ENCODE assay signal across 8 cellular contexts in the genomic region with DNA sequence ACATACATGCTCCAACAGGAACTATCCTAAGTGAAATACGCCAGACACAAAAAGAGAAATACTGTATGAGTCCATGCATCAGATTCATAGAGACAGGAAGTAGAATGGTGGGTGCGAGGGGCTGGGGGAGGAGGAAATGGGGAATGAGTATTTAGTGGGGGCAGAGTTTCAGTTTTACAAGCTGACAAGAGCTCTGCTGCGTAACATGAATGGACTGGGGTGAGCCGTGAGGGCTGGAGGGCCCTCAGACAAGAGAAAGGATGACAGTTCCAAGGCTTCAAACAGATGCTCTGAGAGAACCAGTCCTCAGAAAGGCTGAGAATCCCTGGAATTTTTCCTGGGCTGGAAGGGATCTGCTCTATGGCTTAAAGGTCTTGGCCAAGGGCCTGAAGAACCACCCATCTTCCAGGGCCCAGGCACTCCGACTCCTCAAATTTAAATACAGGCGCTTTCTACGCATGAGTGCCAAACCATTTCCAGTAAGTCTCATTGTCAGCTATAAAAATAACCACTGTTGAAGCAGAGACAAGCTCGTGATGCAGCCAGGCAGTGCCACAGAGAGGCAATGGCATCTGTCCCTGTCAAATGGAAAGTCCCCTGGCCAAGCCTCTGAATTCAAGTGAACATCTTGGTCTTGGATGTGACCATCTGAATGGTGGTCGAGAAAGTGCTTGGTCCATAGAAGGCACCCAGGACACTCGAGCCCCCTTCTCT. TPM values are rescaled to one million over a fixed set of nuclear protein-coding genes. Genes with fewer than 3 reads are reported as not detected.
DNase-seq lines count a peak whose midpoint lies in the region; ATAC-seq and TF ChIP-seq lines count a peak whose summit lies in the region.

No MANE protein-coding gene starts in this region.

- H3K27me3 Mint-ChIP-seq in activated T-helper 17 cell treated with anti-CD3 and anti-CD28 coated beads, Interleukin-2, amount 50 U/mL, for 72 hours = no peaks in the 10 kb centered on the region

- no peak for TF ChIP-seq EP300 in stomach (IDR thresholded peaks at IDR 0.05)

- H3K4me3 Mint-ChIP-seq in activated T-helper 17 cell treated with anti-CD3 and anti-CD28 coated beads, Interleukin-2, amount 50 U/mL, for 72 hours = peak overlapping the region; percentile 60

- WGBS in stomach, 5 donors = 49 to 72% (median 61%) methylated on average over 10 of the region's 10 CpGs

- H3K27ac Mint-ChIP-seq in activated T-helper 17 cell treated with anti-CD3 and anti-CD28 coated beads, Interleukin-2, amount 50 U/mL, for 72 hours = peak overlapping the region; percentile 33

- H3K27ac ChIP-seq in layer of hippocampus (ENCODE audit: low read depth, low read length) = peak overlapping the region; percentile 30
- peak overlapping the region; percentile 39 to 80 (median 76) for H3K27ac ChIP-seq in stomach

- H3K9me3 ChIP-seq in stomach = no peaks in the 10 kb centered on the region

- H3K27me3 ChIP-seq in layer of hippocampus (ENCODE audit: control insufficient read depth, insufficient read depth, low read length) (no peaks in the 10 kb centered on the region), stomach (no peaks in the 10 kb centered on the region)

- DNase-seq in AG10803 (ENCODE audit: low read depth) (peak; percentile 86), stomach (no peak), T1000 (lab: John Stamatoyannopoulos, UW) (no peak), left colon (no peak)

- H3K9me3 Mint-ChIP-seq in activated T-helper 17 cell treated with anti-CD3 and anti-CD28 coated beads, Interleukin-2, amount 50 U/mL, for 72 hours = no peaks in the 10 kb centered on the region

- no peak overlapping the region for H3K4me3 ChIP-seq in AG10803 (ENCODE audit: low read length)
- no peak overlapping the region for H3K4me3 ChIP-seq in stomach

- peaks cover 36% of the 10 kb centered on the region for H3K4me1 Mint-ChIP-seq in activated T-helper 17 cell treated with anti-CD3 and anti-CD28 coated beads, Interleukin-2, amount 50 U/mL, for 72 hours

- no peaks in the 10 kb centered on the region for H3K36me3 Mint-ChIP-seq in activated T-helper 17 cell treated with anti-CD3 and anti-CD28 coated beads, Interleukin-2, amount 50 U/mL, for 72 hours (ENCODE audit: low read depth)

- no peaks in the 10 kb centered on the region for H3K36me3 ChIP-seq in stomach

- TF ChIP-seq POLR2A in stomach (IDR thresholded peaks at IDR 0.05) = no peak

- intact Hi-C loops in stomach (cut with DNase I; ENCODE audit: low total_unique reads) (no loop called here), left colon (cut with DNase I, micrococcal nuclease) (no loop called here)

- ATAC-seq in GM19035 (IDR thresholded peaks at IDR 0.05; ENCODE audit: unreplicated experiment) = peak; percentile 58
- peak; percentile 53 for ATAC-seq in HG03439 (IDR thresholded peaks at IDR 0.05; ENCODE audit: unreplicated experiment)
- ATAC-seq in activated T-helper 17 cell treated with anti-CD3 and anti-CD28 coated beads, Interleukin-2, amount 50 U/mL, for 72 hours (replicated peaks) = peak; percentile 70
- no peak for ATAC-seq in left colon

- TF ChIP-seq CTCF in AG10803 (conservative IDR thresholded peaks at IDR 0.05; ENCODE audit: low read length) (no peak), stomach (IDR thresholded peaks at IDR 0.05) (no peak)

- peaks cover 8 to 47% (median 23%) of the 10 kb centered on the region in 4 donors for H3K4me1 ChIP-seq in stomach

RNA-seq across cellular contexts. Expression of a gene that starts 17.5 kb away (rescaled TPM):
- total RNA-seq in activated T-helper 17 cell treated with anti-CD3 and anti-CD28 coated beads, Interleukin-2, amount 50 U/mL, for 72 hours = 1 to 10 TPM; 1.9 to 9.9 TPM
- total RNA-seq in stomach (100 to 1,000 TPM in 1 of 5 donors, 10 to 100 TPM in 4; 31.0 to 107 (median 72.3) TPM), left colon (10 to 100 TPM; 28.2 to 29.4 TPM)
- polyA plus RNA-seq in stomach = 10 to 100 TPM in 2 of 3 donors, 1 to 10 TPM in 1; 9.5 to 69.5 (median 16.7) TPM
